ENCODE assay signal across 15 cellular contexts in the genomic region with DNA sequence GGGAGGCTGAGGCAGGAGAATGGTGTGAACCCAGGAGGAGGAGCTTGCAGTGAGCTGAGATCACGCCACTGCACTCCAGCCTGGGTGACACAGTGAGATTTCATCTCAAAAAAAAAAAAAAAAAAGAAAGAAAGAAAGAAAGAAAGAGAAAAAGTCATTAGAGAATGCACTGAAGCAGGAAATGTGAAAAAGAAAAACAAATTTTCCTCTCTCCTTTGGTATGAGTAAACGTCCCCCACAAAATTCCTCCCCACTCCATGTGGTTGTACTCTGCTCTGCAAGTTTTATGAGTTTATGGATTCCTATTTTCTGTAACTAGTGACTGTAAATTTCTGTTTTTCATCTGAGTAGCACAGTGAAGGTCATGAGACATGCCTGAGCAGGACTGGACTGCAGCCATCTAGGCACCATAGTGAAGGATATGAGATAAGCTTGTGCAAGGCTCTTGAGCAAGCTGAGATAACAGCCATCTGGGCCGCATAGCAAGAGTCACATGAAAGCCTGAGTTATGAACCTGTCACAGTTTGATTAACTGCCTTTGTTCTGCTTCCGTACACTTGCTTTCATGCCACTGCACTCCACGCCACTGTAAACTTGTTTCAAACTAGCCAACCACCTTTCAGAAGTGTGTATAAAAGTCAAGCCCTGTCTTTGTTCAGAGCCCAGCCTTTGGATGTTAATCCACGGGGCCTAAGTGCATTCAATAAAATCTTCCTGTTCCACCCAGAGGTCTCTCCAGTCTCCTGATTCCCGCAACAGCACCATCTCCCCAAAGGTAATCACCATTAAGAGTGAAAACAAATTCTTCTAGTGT. TPM values are rescaled to one million over a fixed set of nuclear protein-coding genes. Genes with fewer than 3 reads are reported as not detected.
DNase-seq lines count a peak whose midpoint lies in the region; ATAC-seq, FAIRE-seq and TF ChIP-seq lines count a peak whose summit lies in the region.
"Had no signal": no experiment of that assay in that cellular context is flagged by ENCODE, and none has a peak within 500 bp of the region (broad histone marks: within the 10 kb centered on the region; RNA-seq: fewer than 3 reads in every experiment).

No MANE protein-coding gene starts in this region.

- H3K9ac ChIP-seq in endodermal cell (ENCODE audit: extremely low read depth, low read length, poor library complexity, severe bottlenecking) (no peak overlapping the region), HepG2 (ENCODE audit: insufficient read depth, low read depth, low read length) (no peak overlapping the region), smooth muscle cell (ENCODE audit: low read depth) (no peak overlapping the region)

- peaks cover 10% of the 10 kb centered on the region for H3K4me1 Mint-ChIP-seq in endodermal cell
- H3K4me1 Mint-ChIP-seq: naive thymus-derived CD8-positive, alpha-beta T cell; stimulated activated naive CD8-positive, alpha-beta T cell treated with anti-CD3 and anti-CD28 coated beads, Interleukin-15, amount 100 ng/mL, for 72 hours had no signal

- H3K79me2 ChIP-seq in HepG2 (ENCODE audit: insufficient read depth, low read length) (no peaks in the 10 kb centered on the region), smooth muscle cell (ENCODE audit: low read depth) (no peaks in the 10 kb centered on the region)

- POLR2A ChIA-PET in HepG2 (lab: Yijun Ruan, JAX), result no interaction called here

- no peak for TF ChIP-seq POLR2A in HepG2 (IDR thresholded peaks at IDR 0.05; ENCODE audit: insufficient read depth in 1 of 2, low read depth in 2 of 2, low read length in 2 of 2)

- peak; percentile 71 to 80; a peak in 2 of 4 replicates for TF ChIP-seq EP300 in HepG2 (IDR thresholded peaks at IDR 0.05; ENCODE audit: low read depth in 2 of 2, low read length in 2 of 2)
- TF ChIP-seq EP300 in HepG2 (CRISPR knock-in tag; IDR thresholded peaks at IDR 0.05; ENCODE audit: borderline replicate concordance), result peak; percentile 83; the same call in 1 of the 2 replicates

- no peak overlapping the region for H3K4me3 Mint-ChIP-seq in endodermal cell
- H3K4me3 Mint-ChIP-seq: naive thymus-derived CD8-positive, alpha-beta T cell; stimulated activated naive CD8-positive, alpha-beta T cell treated with anti-CD3 and anti-CD28 coated beads, Interleukin-15, amount 100 ng/mL, for 72 hours had no signal

- no TSS peak for BruUV-seq in HepG2 (replicated peaks; lab: Mats Ljungman, UMichigan)

- intact Hi-C loops in HepG2 (cut with micrococcal nuclease; ENCODE audit: unreplicated experiment), result loop anchor here (5.0 kb wide), 3 partner anchors 68 to 453 kb away; a partner anchor contains a TSS

- in situ Hi-C loops in HepG2 (cut with HindIII; ENCODE audit: extremely low pct_ligation_motif_present, low pct_unique_long_range_greater_than_20kb), result loop anchor here (5.0 to 10.0 kb wide), 2 partner anchors 140 to 208 kb away; a partner anchor contains a TSS

- ATAC-seq in HepG2 (peak; percentile 83), GM19351 (IDR thresholded peaks at IDR 0.05; ENCODE audit: unreplicated experiment) (no peak)
- ATAC-seq: naive thymus-derived CD8-positive, alpha-beta T cell; stimulated activated naive CD8-positive, alpha-beta T cell treated with anti-CD3 and anti-CD28 coated beads, Interleukin-15, amount 100 ng/mL, for 72 hours had no signal

- H3K27me3 ChIP-seq in endodermal cell (ENCODE audit: control insufficient read depth, insufficient read depth, low read length, poor library complexity, severe bottlenecking), result no peaks in the 10 kb centered on the region
- H3K27me3 ChIP-seq in HepG2 (ENCODE audit: control insufficient read depth in 1 of 2, insufficient read depth in 2 of 2, low read length in 2 of 2), result no peaks in the 10 kb centered on the region
- H3K27me3 ChIP-seq in smooth muscle cell (ENCODE audit: low read depth), result no peaks in the 10 kb centered on the region

- peak; percentile 18 for FAIRE-seq in HepG2 (lab: Jason Lieb, UNC)

- H3K36me3 ChIP-seq in endodermal cell (ENCODE audit: control insufficient read depth, insufficient read depth, low read length) (no peaks in the 10 kb centered on the region), HepG2 (replicated peaks in 1 of 2; ENCODE audit: control insufficient read depth in 1 of 2, insufficient read depth in 2 of 2, low read length in 2 of 2) (no peaks in the 10 kb centered on the region), smooth muscle cell (ENCODE audit: low read depth) (no peaks in the 10 kb centered on the region)

- peaks cover 5% of the 10 kb centered on the region for H3F3A ChIP-seq in smooth muscle cell (ENCODE audit: low read depth)

- H3K27ac ChIP-seq in endodermal cell (ENCODE audit: low read depth, low read length), result no peak overlapping the region
- peak overlapping the region; percentile 31 for H3K27ac ChIP-seq in HepG2 (ENCODE audit: extremely low read length, insufficient read depth, low read length)
- no peak overlapping the region for H3K27ac ChIP-seq in smooth muscle cell (ENCODE audit: low read depth)
- H3K27ac ChIP-seq: HL-60, VCaP had no signal

- no peak overlapping the region for H3K27ac Mint-ChIP-seq in endodermal cell
- H3K27ac Mint-ChIP-seq: naive thymus-derived CD8-positive, alpha-beta T cell had no signal

- WGBS in endodermal cell (ENCODE audit: insufficient coverage in 1 of 2, insufficient read length in 1 of 2), 2 experiments, result 84 to 93% methylated on average over 4 to 5 of the region's 7 CpGs
- 27% methylated on average over 6 of the region's 7 CpGs for WGBS in HepG2 (ENCODE audit: low lambda C conversion rate)
- 51% methylated on average over 6 of the region's 7 CpGs for WGBS in smooth muscle cell (ENCODE audit: low lambda C conversion rate)

- H3K9me3 ChIP-seq in endodermal cell (ENCODE audit: control insufficient read depth, low read length) (peaks cover 9% of the 10 kb centered on the region), HepG2 (ENCODE audit: low read length) (peaks cover 10% of the 10 kb centered on the region), smooth muscle cell (replicated peaks; ENCODE audit: low read depth) (no peaks in the 10 kb centered on the region)

- H4K20me1 ChIP-seq in HepG2 (ENCODE audit: insufficient read depth, low read length), result no peaks in the 10 kb centered on the region
- no peaks in the 10 kb centered on the region for H4K20me1 ChIP-seq in smooth muscle cell (ENCODE audit: low read depth)

- peaks cover 4% of the 10 kb centered on the region for H3K36me3 Mint-ChIP-seq in endodermal cell (ENCODE audit: low read depth)

- peak overlapping the region; percentile 1 for H3K4me3 ChIP-seq in endodermal cell (ENCODE audit: low read length)
- H3K4me3 ChIP-seq in HepG2 (replicated peaks in 1 of 3; ENCODE audit: insufficient read depth in 1 of 3, low read depth in 2 of 3, low read length in 3 of 3), result no peak overlapping the region
- H3K4me3 ChIP-seq in smooth muscle cell, result no peak overlapping the region

- H3K4me2 ChIP-seq in HepG2 (ENCODE audit: low read depth, low read length), result no peak overlapping the region
- no peak overlapping the region for H3K4me2 ChIP-seq in smooth muscle cell

- H2AFZ ChIP-seq in HepG2 (ENCODE audit: low read length), result no peak overlapping the region
- no peak overlapping the region for H2AFZ ChIP-seq in smooth muscle cell (ENCODE audit: low read depth)

- H3K4me1 ChIP-seq in endodermal cell (ENCODE audit: control insufficient read depth, insufficient read depth, low read length) (no peaks in the 10 kb centered on the region), HepG2 (ENCODE audit: insufficient read depth, low read length) (peaks cover 20% of the 10 kb centered on the region; the same call in 1 of the 2 replicates), smooth muscle cell (ENCODE audit: low read depth) (no peaks in the 10 kb centered on the region)

- peaks cover 3% of the 10 kb centered on the region for H3K27me3 Mint-ChIP-seq in endodermal cell (ENCODE audit: insufficient read depth)

- DNase-seq in DMS 273 (lab: John Stamatoyannopoulos, UW; ENCODE audit: unreplicated experiment) (peak; percentile 42), NCI-H2171 (lab: John Stamatoyannopoulos, UW) (peak; percentile 7), endodermal cell (no peak), HepG2 (ENCODE audit: low spot score) (peak; percentile 86), midbrain (lab: John Stamatoyannopoulos, UW) (no peak), NCI-H1694 treated with DMSO at 0.1 percent for 48 hours (lab: John Stamatoyannopoulos, UW) (no peak), smooth muscle cell (lab: John Stamatoyannopoulos, UW; ENCODE audit: unreplicated experiment) (no peak)
- DNase-seq: activated T-cell treated with anti-CD3 and anti-CD28 coated beads, Interleukin-2, amount 50 U/mL, for 48 hours; C1 segment of cervical spinal cord; naive thymus-derived CD8-positive, alpha-beta T cell; NCI-H1436 treated with DMSO at 0.1 percent for 48 hours; stimulated activated naive CD8-positive, alpha-beta T cell treated with anti-CD3 and anti-CD28 coated beads, Interleukin-15, amount 100 ng/mL, for 72 hours had no signal

- H3K9me3 Mint-ChIP-seq in endodermal cell, result peaks cover 15% of the 10 kb centered on the region

- TF ChIP-seq RAD21 in HepG2 (CRISPR knock-in tag; IDR thresholded peaks at IDR 0.05), result no peak

- TF ChIP-seq CTCF in endodermal cell (conservative IDR thresholded peaks at IDR 0.05) (no peak), HepG2 (CRISPR knock-in tag; IDR thresholded peaks at IDR 0.05) (no peak), smooth muscle cell (IDR thresholded peaks at IDR 0.05; ENCODE audit: borderline replicate concordance, insufficient read depth, poor library complexity, severe bottlenecking) (no peak)

- CTCF ChIA-PET in HepG2 (lab: Yijun Ruan, JAX; ENCODE audit: low intra/inter-chr PET ratio, low total read pairs), result no interaction called here

RNA-seq across cellular contexts. Expression of a gene that starts 50.2 kb away (rescaled TPM):
- total RNA-seq in endodermal cell (10 to 100 TPM; 26.4 to 70.0 TPM), HepG2 (2016; rRNA removed; fragmentation: Illumina TruSeq; extraction: Trizol) (21.3 and 28.3 TPM in 2 replicates), smooth muscle cell (7.8 and 8.4 TPM in 2 replicates)
- 23.4 TPM for polyA plus RNA-seq in endodermal cell (2013, experiment 1 of 2)
- 22.7 TPM for polyA plus RNA-seq in endodermal cell (2013, experiment 2 of 2)
- 6.7 and 10.0 TPM in 2 replicates for total RNA-seq in HepG2 (2016; cell fraction: cytosol; rRNA removed; fragmentation: Illumina TruSeq; extraction: Trizol; ENCODE audit: low read depth)
- 20.6 and 27.1 TPM in 2 replicates for total RNA-seq in HepG2 (2016; cell fraction: insoluble cytoplasmic fraction; rRNA removed; fragmentation: Illumina TruSeq; extraction: Trizol)
- 22.9 and 24.8 TPM in 2 replicates for total RNA-seq in HepG2 (2016; cell fraction: membrane; rRNA removed; fragmentation: Illumina TruSeq; extraction: Trizol)
- total RNA-seq in HepG2 (2016; cell fraction: nucleus; rRNA removed; fragmentation: Illumina TruSeq; extraction: Trizol), result 7.1 and 8.3 TPM in 2 replicates
- polyA plus RNA-seq in HepG2 (2011; rRNA removed) (3.8 and 5.3 TPM in 2 replicates), smooth muscle cell (4.9 and 5.8 TPM in 2 replicates)
- polyA plus RNA-seq in HepG2 (2011; cell fraction: cytosol; rRNA removed), result 2.9 and 3.6 TPM in 2 replicates
- 1.5 and 1.6 TPM in 2 replicates for polyA plus RNA-seq in HepG2 (2011; cell fraction: nucleus; rRNA removed)
- 2.5 and 3.5 TPM in 2 replicates for polyA plus RNA-seq in HepG2 (2012)
- polyA plus RNA-seq in HepG2 (2016; cell fraction: cytosol; fragmentation: Illumina TruSeq; extraction: Trizol; ENCODE audit: low read depth), result 4.4 and 5.1 TPM in 2 replicates
- polyA plus RNA-seq in HepG2 (2016; cell fraction: insoluble cytoplasmic fraction; fragmentation: Illumina TruSeq; extraction: Trizol; ENCODE audit: low read depth), result 23.2 and 23.5 TPM in 2 replicates
- 11.2 and 11.9 TPM in 2 replicates for polyA plus RNA-seq in HepG2 (2016; cell fraction: membrane; fragmentation: Illumina TruSeq; extraction: Trizol; ENCODE audit: low read depth)
- 11.8 and 12.4 TPM in 2 replicates for polyA plus RNA-seq in HepG2 (2016; cell fraction: nucleus; fragmentation: Illumina TruSeq; extraction: Trizol; ENCODE audit: insufficient read depth, low read depth)
- 2.7 and 11.2 TPM in 2 replicates for polyA minus RNA-seq in HepG2 (2011; rRNA and poly(A)+ RNA removed; ENCODE audit: low replicate concordance)
- 4.8 and 5.6 TPM in 2 replicates for polyA minus RNA-seq in HepG2 (2011; cell fraction: cytosol; rRNA and poly(A)+ RNA removed)
- polyA minus RNA-seq in HepG2 (2011; cell fraction: nucleus; rRNA and poly(A)+ RNA removed), result 3.0 and 4.4 TPM in 2 replicates

Comparison
In these comparisons a context has a peak if more than half of its experiments do, and no peak if none do; other contexts are left out.
1. DNase-seq: peak in DMS 273 (single experiment), NCI-H2171 (single experiment) and HepG2 (single experiment); none in endodermal cell (single experiment), midbrain (single experiment), NCI-H1694 treated with DMSO at 0.1 percent for 48 hours (single experiment) and smooth muscle cell (single experiment).